16 cellular contexts compared by ENCODE assay signal in the genomic region with DNA sequence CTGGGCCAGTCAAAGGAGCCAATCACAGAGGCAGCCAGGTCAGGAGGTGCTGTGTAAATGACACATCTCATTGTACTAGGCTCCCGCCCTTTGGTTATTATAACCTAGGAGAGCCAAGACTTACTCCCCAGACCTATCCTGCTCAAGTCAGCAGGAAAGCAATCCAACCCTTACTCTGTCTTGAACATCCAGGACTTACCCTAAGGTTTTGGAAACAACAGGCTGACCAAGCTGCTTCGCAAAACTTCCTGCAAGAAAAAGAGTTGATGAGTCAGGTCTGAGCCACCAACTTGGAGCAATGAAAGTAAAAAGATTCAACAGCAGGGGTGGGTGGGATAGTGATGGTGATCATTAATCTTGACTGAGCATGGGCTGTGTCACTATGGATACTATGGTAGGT.
DNase-seq lines count a peak whose midpoint lies in the region; ATAC-seq and TF ChIP-seq lines count a peak whose summit lies in the region.
"Had no signal": no experiment of that assay in that cellular context is flagged by ENCODE, and none has a peak within 500 bp of the region (broad histone marks: within the 10 kb centered on the region; RNA-seq: fewer than 3 reads in every experiment).

No MANE protein-coding gene starts in this region.

- peak overlapping the region; percentile 69 for H3K27ac ChIP-seq in RWPE2 (ENCODE audit: poor library complexity, severe bottlenecking)
- no peak overlapping the region for H3K27ac ChIP-seq in Peyer's patch
- H3K27ac ChIP-seq: psoas muscle had no signal

- H3K27me3 ChIP-seq in RWPE2 (ENCODE audit: insufficient read depth, poor library complexity, severe bottlenecking) (no peaks in the 10 kb centered on the region), BE2C (no peaks in the 10 kb centered on the region), Peyer's patch (no peaks in the 10 kb centered on the region)

- H3K27me3 Mint-ChIP-seq in osteocyte (ENCODE audit: unreplicated experiment), result no peaks in the 10 kb centered on the region

- DNase-seq in ELR (ENCODE audit: low read depth), result peak; percentile 93
- DNase-seq in RWPE2 (ENCODE audit: low spot score), result no peak
- no peak for DNase-seq in osteocyte (ENCODE audit: extremely low spot score, unreplicated experiment)
- no peak for DNase-seq in BE2C
- DNase-seq in NCI-H2196 treated with DMSO at 0.1 percent for 48 hours (lab: John Stamatoyannopoulos, UW; ENCODE audit: unreplicated experiment), result no peak
- no peak for DNase-seq in NCI-H748 (lab: John Stamatoyannopoulos, UW; ENCODE audit: unreplicated experiment)
- DNase-seq in Peyer's patch, result no peak
- DNase-seq: activated CD4-positive, alpha-beta T cell treated with anti-CD3 and anti-CD28 coated beads, Interleukin-2, amount 50 U/mL, for 4 hours; CD4-positive, alpha-beta memory T cell; erythroblast; NCI-H1092; psoas muscle had no signal

- H3K4me1 Mint-ChIP-seq in osteocyte (ENCODE audit: unreplicated experiment), result peaks cover 30% of the 10 kb centered on the region
- H3K4me1 Mint-ChIP-seq: CD4-positive, alpha-beta memory T cell; stimulated activated effector memory CD8-positive, alpha-beta T cell treated with anti-CD3 and anti-CD28 coated beads, Interleukin-12 subunit alpha, Interleukin-12 subunit beta, amount 100 ng/mL, for 72 hours had no signal

- H3K27ac Mint-ChIP-seq in osteocyte (ENCODE audit: unreplicated experiment), result peak overlapping the region; percentile 69
- H3K27ac Mint-ChIP-seq: activated T-helper 2 cell treated with anti-CD3 and anti-CD28 coated beads, Interferon-gamma antibody, Interleukin-2, Interleukin-4, amounts not matched to agents 10 μg/mL and 5 μg/mL and 100 μg/mL, durations not matched to agents 14 hours and 24 hours and 36 hours; CD4-positive, alpha-beta memory T cell; stimulated activated effector memory CD8-positive, alpha-beta T cell treated with anti-CD3 and anti-CD28 coated beads, Interleukin-12 subunit alpha, Interleukin-12 subunit beta, amount 100 ng/mL, for 72 hours; T-helper 1 cell treated with Interleukin-12 subunit alpha and Interleukin-12 subunit beta and Interleukin-4 antibody, amounts not matched to agents 30 μg/mL and 1 μg/mL, for 36 hours had no signal

- H3K4me3 Mint-ChIP-seq in osteocyte (ENCODE audit: unreplicated experiment), result no peak overlapping the region
- H3K4me3 Mint-ChIP-seq: CD4-positive, alpha-beta memory T cell; stimulated activated effector memory CD8-positive, alpha-beta T cell treated with anti-CD3 and anti-CD28 coated beads, Interleukin-12 subunit alpha, Interleukin-12 subunit beta, amount 100 ng/mL, for 72 hours; T-helper 1 cell treated with Interleukin-12 subunit alpha and Interleukin-12 subunit beta and Interleukin-4 antibody, amounts not matched to agents 30 μg/mL and 1 μg/mL, for 36 hours had no signal

- H3K36me3 ChIP-seq in RWPE2 (ENCODE audit: low read depth), result no peaks in the 10 kb centered on the region
- no peaks in the 10 kb centered on the region for H3K36me3 ChIP-seq in BE2C
- H3K36me3 ChIP-seq in Peyer's patch, result peaks cover 0 to 6% (median 0%) of the 10 kb centered on the region in 3 donors

- H3K9me3 ChIP-seq in RWPE2 (ENCODE audit: severe bottlenecking), result no peaks in the 10 kb centered on the region
- no peaks in the 10 kb centered on the region for H3K9me3 ChIP-seq in BE2C
- H3K9me3 ChIP-seq in Peyer's patch, result no peaks in the 10 kb centered on the region
- H3K9me3 ChIP-seq: psoas muscle had no signal

- TF ChIP-seq POLR2A in Peyer's patch (IDR thresholded peaks at IDR 0.05), result no peak

- no peak overlapping the region for H3K4me3 ChIP-seq in RWPE2 (ENCODE audit: severe bottlenecking)
- H3K4me3 ChIP-seq in BE2C (ENCODE audit: low read depth, low read length), result no peak overlapping the region
- no peak overlapping the region for H3K4me3 ChIP-seq in Peyer's patch
- H3K4me3 ChIP-seq: psoas muscle had no signal

- ATAC-seq in RWPE2 (ENCODE audit: low read depth) (peak; percentile 80), esophagus mucosa (peak; percentile 82)
- ATAC-seq: stimulated activated effector memory CD8-positive, alpha-beta T cell treated with anti-CD3 and anti-CD28 coated beads, Interleukin-12 subunit alpha, Interleukin-12 subunit beta, amount 100 ng/mL, for 72 hours had no signal

- peaks cover 27% of the 10 kb centered on the region for H3K4me1 ChIP-seq in RWPE2 (ENCODE audit: insufficient read depth, poor library complexity, severe bottlenecking)
- no peaks in the 10 kb centered on the region for H3K4me1 ChIP-seq in BE2C
- H3K4me1 ChIP-seq in Peyer's patch, result no peaks in the 10 kb centered on the region
- H3K4me1 ChIP-seq: psoas muscle had no signal

- TF ChIP-seq CTCF in RWPE2 (IDR thresholded peaks at IDR 0.05; ENCODE audit: poor library complexity, severe bottlenecking) (no peak), osteocyte (IDR thresholded peaks at IDR 0.05) (no peak), BE2C (IDR thresholded peaks at IDR 0.05; ENCODE audit: low read depth, low read length) (no peak), Peyer's patch (IDR thresholded peaks at IDR 0.05) (no peak)

- H3K36me3 Mint-ChIP-seq in osteocyte (ENCODE audit: unreplicated experiment), result no peaks in the 10 kb centered on the region
- H3K36me3 Mint-ChIP-seq: CD4-positive, alpha-beta memory T cell; stimulated activated effector memory CD8-positive, alpha-beta T cell treated with anti-CD3 and anti-CD28 coated beads, Interleukin-12 subunit alpha, Interleukin-12 subunit beta, amount 100 ng/mL, for 72 hours had no signal

- no peaks in the 10 kb centered on the region for H3K9me3 Mint-ChIP-seq in osteocyte (ENCODE audit: unreplicated experiment)
- H3K9me3 Mint-ChIP-seq: activated T-helper 2 cell treated with anti-CD3 and anti-CD28 coated beads, Interferon-gamma antibody, Interleukin-2, Interleukin-4, amounts not matched to agents 10 μg/mL and 5 μg/mL and 100 μg/mL, durations not matched to agents 14 hours and 24 hours and 36 hours; CD4-positive, alpha-beta memory T cell; stimulated activated effector memory CD8-positive, alpha-beta T cell treated with anti-CD3 and anti-CD28 coated beads, Interleukin-12 subunit alpha, Interleukin-12 subunit beta, amount 100 ng/mL, for 72 hours; T-helper 1 cell treated with Interleukin-12 subunit alpha and Interleukin-12 subunit beta and Interleukin-4 antibody, amounts not matched to agents 30 μg/mL and 1 μg/mL, for 36 hours had no signal
